19 cellular contexts compared by ENCODE assay signal in the genomic region with DNA sequence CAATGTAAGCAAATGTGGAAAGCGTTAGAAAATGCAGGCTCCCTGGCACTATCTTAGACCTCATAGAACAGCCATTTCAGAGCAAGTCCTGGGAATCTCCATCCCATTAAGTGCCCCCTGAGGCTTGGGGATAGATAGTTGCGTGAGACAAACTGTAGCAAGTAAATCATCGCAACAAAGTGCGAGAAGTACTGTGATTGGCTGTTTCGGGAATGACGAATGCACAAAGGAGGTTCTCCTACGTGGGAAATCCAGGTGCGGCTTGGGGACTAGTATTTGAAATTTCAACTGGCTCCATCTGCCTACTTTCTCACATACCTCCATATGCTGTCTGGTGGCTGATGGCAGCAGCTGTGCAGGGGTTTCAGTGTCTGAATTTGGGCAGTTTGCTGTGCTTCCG.
DNase-seq lines count a peak whose midpoint lies in the region.
"Had no signal": no experiment of that assay in that cellular context is flagged by ENCODE, and none has a peak within 500 bp of the region (broad histone marks: within the 10 kb centered on the region; RNA-seq: fewer than 3 reads in every experiment).

No MANE protein-coding gene starts in this region.

- peak overlapping the region in 4 of 5 donors; percentile 3 to 71 (median 66) for H3K9ac ChIP-seq in subcutaneous abdominal adipose tissue (ENCODE audit: low read length in 5 of 5)
- no peak overlapping the region for H3K9ac ChIP-seq in GM23248

- no peaks in the 10 kb centered on the region for H3K79me2 ChIP-seq in GM23248 (ENCODE audit: insufficient read depth)

- peak overlapping the region in 4 of 5 donors; percentile 44 to 75 (median 62) for H3K4me3 ChIP-seq in subcutaneous abdominal adipose tissue (ENCODE audit: low read depth in 1 of 5, low read length in 5 of 5)
- no peak overlapping the region for H3K4me3 ChIP-seq in GM23248
- H3K4me3 ChIP-seq in H7 (ENCODE audit: insufficient read depth, low read depth, low read length): no peak overlapping the region
- H3K4me3 ChIP-seq: transverse colon had no signal

- no peak overlapping the region for H2AFZ ChIP-seq in GM23248

- WGBS in GM23248 (ENCODE audit: low coverage in 1 of 2, low lambda C conversion rate in 2 of 2, missing lambda C conversion rate in 2 of 2), 2 experiments: 86 to 92% methylated on average over 9 of the region's 9 CpGs

- DNase-seq in DMS 273 (lab: John Stamatoyannopoulos, UW; ENCODE audit: unreplicated experiment) (peak; percentile 33), DMS 273 treated with DMSO at 0.1 percent for 48 hours (lab: John Stamatoyannopoulos, UW) (no peak), lung microvascular endothelial cell (ENCODE audit: low read depth in 2 of 2) (peak; percentile 26 to 50), SIG-M5 treated with dmso at 0.1 percent for 504 hours (lab: John Stamatoyannopoulos, UW; ENCODE audit: unreplicated experiment) (no peak), GM23248 (no peak), H7 (no peak)
- DNase-seq: anterior cingulate cortex, Calu3, cerebellar nuclear complex, foreskin fibroblast, midbrain, NCI-H1092, NCI-H526 treated with DMSO at 0.1 percent for 48 hours, SHP77 treated with DMSO at 0.1 percent for 48 hours, transverse colon had no signal

- H3K36me3 ChIP-seq in subcutaneous abdominal adipose tissue (ENCODE audit: control insufficient read depth in 5 of 5, insufficient read depth in 5 of 5, low read length in 5 of 5) (no peaks in the 10 kb centered on the region), GM23248 (ENCODE audit: low read depth) (no peaks in the 10 kb centered on the region), H7 (replicated peaks; ENCODE audit: control insufficient read depth, insufficient read depth, low read length) (no peaks in the 10 kb centered on the region)
- H3K36me3 ChIP-seq: transverse colon had no signal

- H3K4me1 ChIP-seq in subcutaneous abdominal adipose tissue (ENCODE audit: control insufficient read depth in 5 of 5, insufficient read depth in 5 of 5, low read length in 5 of 5) (peaks cover 7 to 56% (median 25%) of the 10 kb centered on the region in 5 donors), GM23248 (ENCODE audit: insufficient read depth) (no peaks in the 10 kb centered on the region)

- no peaks in the 10 kb centered on the region for H4K20me1 ChIP-seq in GM23248 (ENCODE audit: insufficient read depth)

- no peaks in the 10 kb centered on the region for H3F3A ChIP-seq in GM23248 (ENCODE audit: insufficient read depth)

- no peaks in the 10 kb centered on the region for H3K9me2 ChIP-seq in GM23248 (ENCODE audit: insufficient read depth)

- in situ Hi-C loops in GM23248 (cut with MboI): no loop called here

- H3K9me3 ChIP-seq in subcutaneous abdominal adipose tissue (ENCODE audit: control insufficient read depth in 5 of 5, low read length in 5 of 5) (no peaks in the 10 kb centered on the region), GM23248 (ENCODE audit: low read depth) (no peaks in the 10 kb centered on the region)
- H3K9me3 ChIP-seq: transverse colon had no signal

- H3K4me2 ChIP-seq in GM23248 (ENCODE audit: unreplicated experiment): no peak overlapping the region

- no peaks in the 10 kb centered on the region for H3K27me3 ChIP-seq in subcutaneous abdominal adipose tissue (ENCODE audit: control insufficient read depth in 5 of 5, insufficient read depth in 4 of 5, low read length in 5 of 5)
- no peaks in the 10 kb centered on the region for H3K27me3 ChIP-seq in GM23248 (replicated peaks; ENCODE audit: insufficient read depth)
- no peaks in the 10 kb centered on the region for H3K27me3 ChIP-seq in H7 (ENCODE audit: control insufficient read depth, insufficient read depth, low read length)
- H3K27me3 ChIP-seq: transverse colon had no signal

- H3K27ac ChIP-seq in cingulate gyrus (ENCODE audit: low read depth, low read length): peak overlapping the region; percentile 47
- H3K27ac ChIP-seq in subcutaneous abdominal adipose tissue (ENCODE audit: low read depth, low read length): peak overlapping the region; percentile 77
- no peak overlapping the region for H3K27ac ChIP-seq in GM23248
- H3K27ac ChIP-seq: 22Rv1, VCaP had no signal

Comparison
In these comparisons a context has a peak if more than half of its experiments do, and no peak if none do; other contexts are left out.
1. DNase-seq: peak in DMS 273 (single experiment) and lung microvascular endothelial cell (2 of 2); none in DMS 273 treated with DMSO at 0.1 percent for 48 hours (single experiment), SIG-M5 treated with dmso at 0.1 percent for 504 hours (single experiment), GM23248 (single experiment) and H7 (single experiment).
2. H3K4me3 ChIP-seq: peak in subcutaneous abdominal adipose tissue (4 of 5); none in GM23248 (single experiment) and H7 (single experiment).